ENCODE assay signal across 8 cellular contexts in genomic region chrX:24395775-24396174, GRCh38. TPM values are rescaled to one million over a fixed set of nuclear protein-coding genes. Genes with fewer than 3 reads are reported as not detected.
DNase-seq lines count a peak whose midpoint lies in the region; ATAC-seq, FAIRE-seq and TF ChIP-seq lines count a peak whose summit lies in the region.

No MANE protein-coding gene starts in this region.

- no TSS peak for BruUV-seq in mammary epithelial cell (replicated peaks; lab: Mats Ljungman, UMichigan)

- CTCF ChIA-PET in mammary epithelial cell (lab: Charles Lee; ENCODE audit: low non-redundant PET), result interaction anchor here (0.6 to 2.0 kb wide), 4 partner anchors 11 to 110 kb away, joined by 3 to 31 read pairs (median 10); no protein-coding TSS in a partner anchor

- no peaks in the 10 kb centered on the region for H3F3A ChIP-seq in SU-DHL-6 (ENCODE audit: insufficient read depth)

- DNase-seq in EH (ENCODE audit: low read depth), result peak; percentile 68
- DNase-seq in NCI-H1105 (lab: John Stamatoyannopoulos, UW), result peak; percentile 36
- DNase-seq in mammary epithelial cell, result peak; percentile 68
- DNase-seq in stimulated activated CD4-positive, alpha-beta T cell treated with anti-CD3 and anti-CD28 coated beads, TNF-alpha, amount 100 ng/mL, for 4 hours (ENCODE audit: low read depth in 3 of 3), result peak in 2 of 3 experiments; percentile 0 to 23

- peak; percentile 30 for TF ChIP-seq CTCF in SU-DHL-6 (IDR thresholded peaks at IDR 0.05; ENCODE audit: insufficient read depth, low read length, poor library complexity, severe bottlenecking)
- TF ChIP-seq CTCF in mammary epithelial cell (conservative IDR thresholded peaks at IDR 0.05 in 1 of 2, IDR thresholded peaks at IDR 0.05 in 1 of 2; ENCODE audit: extremely low read depth in 1 of 2, insufficient read depth in 1 of 2, low read depth in 1 of 2, low read length in 2 of 2), result peak; percentile 84 to 90

- H2AFZ ChIP-seq in SU-DHL-6 (ENCODE audit: low read depth, low read length, severe bottlenecking) (no peak overlapping the region), mammary epithelial cell (ENCODE audit: low read depth, low read length) (no peak overlapping the region)

- intact Hi-C loops in mammary epithelial cell (cut with micrococcal nuclease), result loop anchor here (1.0 to 10.0 kb wide), 6 partner anchors 69 to 747 kb away; partner anchors contain the start of genes PDK3 and POLA1

- no peaks in the 10 kb centered on the region for H3K9me3 ChIP-seq in SU-DHL-6 (ENCODE audit: insufficient read depth, low read length)
- H3K9me3 ChIP-seq in mammary epithelial cell (replicated peaks; ENCODE audit: insufficient read depth, low read length), result no peaks in the 10 kb centered on the region

- H4K20me1 ChIP-seq in SU-DHL-6 (ENCODE audit: low read depth, low read length) (no peaks in the 10 kb centered on the region), mammary epithelial cell (ENCODE audit: insufficient read depth, low read length) (no peaks in the 10 kb centered on the region)

- peaks cover 30% of the 10 kb centered on the region for H3K4me1 ChIP-seq in mammary epithelial cell (ENCODE audit: insufficient read depth, low read length)

- H3K27me3 ChIP-seq in SU-DHL-6 (ENCODE audit: low read length) (no peaks in the 10 kb centered on the region), mammary epithelial cell (ENCODE audit: insufficient read depth, low read length) (peaks cover 8% of the 10 kb centered on the region)

- H3K36me3 ChIP-seq in SU-DHL-6 (ENCODE audit: low read length), result no peaks in the 10 kb centered on the region
- H3K36me3 ChIP-seq in mammary epithelial cell (ENCODE audit: insufficient read depth, low read length), result no peaks in the 10 kb centered on the region

- no peak overlapping the region for H3K9ac ChIP-seq in SU-DHL-6 (ENCODE audit: low read length)
- H3K9ac ChIP-seq in mammary epithelial cell (ENCODE audit: insufficient read depth, low read length), result no peak overlapping the region

- in situ Hi-C loops in mammary epithelial cell (cut with MboI; ENCODE audit: low sequenced_read_pairs in 2 of 2), result loop anchor here in 1 of 2 donors (25.0 kb wide), 2 partner anchors 342 to 742 kb away; no protein-coding TSS in a partner anchor

- H3K4me2 ChIP-seq in SU-DHL-6 (ENCODE audit: low read depth, low read length, poor library complexity, severe bottlenecking) (no peak overlapping the region), mammary epithelial cell (ENCODE audit: insufficient read depth, low read depth, low read length) (peak overlapping the region; percentile 29)

- H3K79me2 ChIP-seq in SU-DHL-6 (ENCODE audit: insufficient read depth, low read length), result no peaks in the 10 kb centered on the region
- no peaks in the 10 kb centered on the region for H3K79me2 ChIP-seq in mammary epithelial cell (ENCODE audit: insufficient read depth, low read length)

- no peaks in the 10 kb centered on the region for H3K9me2 ChIP-seq in SU-DHL-6 (replicated peaks; ENCODE audit: insufficient read depth, low read length)

- H3K27ac ChIP-seq in SU-DHL-6 (ENCODE audit: low read depth, low read length) (no peak overlapping the region), mammary epithelial cell (ENCODE audit: insufficient read depth, low read depth, low read length) (no peak overlapping the region)

- dilution Hi-C loops in mammary epithelial cell (cut with HindIII; ENCODE audit: low sequenced_read_pairs), result loop anchor here (5.0 kb wide), 1 partner anchor 97 kb away; no protein-coding TSS in a partner anchor

- H3K4me3 ChIP-seq in SU-DHL-6 (ENCODE audit: insufficient read depth, low read length, poor library complexity, severe bottlenecking) (no peak overlapping the region), mammary epithelial cell (replicated peaks in 1 of 3; ENCODE audit: insufficient read depth in 1 of 3, low read depth in 2 of 3, low read length in 3 of 3) (no peak overlapping the region)

- ATAC-seq in GM21723 (IDR thresholded peaks at IDR 0.05; ENCODE audit: unreplicated experiment) (peak; percentile 78), GM19452 (IDR thresholded peaks at IDR 0.05; ENCODE audit: unreplicated experiment) (no peak)

- FAIRE-seq in islet of Langerhans (lab: Jason Lieb, UNC), result peak; percentile 98

- 0% methylated on average over 4 of the region's 4 CpGs for WGBS in mammary epithelial cell (ENCODE audit: low coverage, missing lambda C conversion rate)

RNA-seq across cellular contexts. Expression of gene SUPT20HL1, which starts 35.3 kb away (rescaled TPM):
- not detected for total RNA-seq in mammary epithelial cell
- polyA plus RNA-seq in mammary epithelial cell, result not detected
- not detected for polyA minus RNA-seq in mammary epithelial cell

Comparison
In these comparisons a context has a peak if more than half of its experiments do, and no peak if none do; other contexts are left out.
1. DNase-seq: peak in every context shown above with its lines; median percentile 68 in EH; 68 in mammary epithelial cell; 36 in NCI-H1105; 12 in stimulated activated CD4-positive, alpha-beta T cell treated with anti-CD3 and anti-CD28 coated beads, TNF-alpha, amount 100 ng/mL, for 4 hours.